ENCODE assay signal across 29 cellular contexts in genomic region chr6:22412994-22413393, GRCh38.
"Had no signal": no experiment of that assay in that cellular context is flagged by ENCODE, and none has a peak within 500 bp of the region (broad histone marks: within the 10 kb centered on the region; RNA-seq: fewer than 3 reads in every experiment).

No MANE protein-coding gene starts in this region.

- H3K27me3 Mint-ChIP-seq: activated naive CD8-positive, alpha-beta T cell; memory B cell; natural killer cell treated with Interleukin-12 subunit alpha and Interleukin-12 subunit beta and Interleukin-15 and Interleukin-18, amount 100 ng/mL, for 72 hours; progenitor cell of endocrine pancreas; stimulated activated naive CD8-positive, alpha-beta T cell treated with anti-CD3 and anti-CD28 coated beads, Interleukin-15, Interleukin-2, amounts not matched to agents 100 ng/mL and 50 ng/mL, for 24 hours; T-helper 17 cell had no signal

- DNase-seq: activated CD4-positive, alpha-beta T cell treated with anti-CD3 and anti-CD28 coated beads for 4 hours; activated CD4-positive, alpha-beta T cell treated with anti-CD3 and anti-CD28 coated beads, Interleukin-2, amount 50 U/mL, for 4 hours; activated naive CD4-positive, alpha-beta T cell; activated T-cell treated with anti-CD3 and anti-CD28 coated beads for 4 hours; activated T-cell treated with anti-CD3 and anti-CD28 coated beads, Interleukin-2, amount 50 U/mL, for 72 hours; anterior cingulate cortex; dermis blood vessel endothelial cell; effector CD4-positive, alpha-beta T cell; esophagus squamous epithelium; immature natural killer cell; kidney; ovary; stimulated activated CD4-positive, alpha-beta T cell treated with anti-CD3 and anti-CD28 coated beads, Interleukin-4, amount 100 ng/mL, for 24 hours; SW 1271; T-helper 17 cell; T1000; trophoblast cell had no signal

- H3K4me3 Mint-ChIP-seq: activated naive CD8-positive, alpha-beta T cell; activated T-cell treated with anti-CD3 and anti-CD28 coated beads, Interleukin-2, amount 50 U/mL, for 72 hours; immature natural killer cell; memory B cell; natural killer cell treated with Interleukin-12 subunit alpha and Interleukin-12 subunit beta and Interleukin-15 and Interleukin-18, amount 100 ng/mL, for 72 hours; stimulated activated effector memory CD8-positive, alpha-beta T cell treated with anti-CD3 and anti-CD28 coated beads, Interleukin-12 subunit alpha, Interleukin-12 subunit beta, amount 100 ng/mL, for 72 hours; stimulated activated naive CD8-positive, alpha-beta T cell treated with anti-CD3 and anti-CD28 coated beads, Interleukin-15, Interleukin-2, amounts not matched to agents 100 ng/mL and 50 ng/mL, for 24 hours; T-helper 17 cell had no signal

- H3K27ac Mint-ChIP-seq: activated naive CD8-positive, alpha-beta T cell; activated T-cell treated with anti-CD3 and anti-CD28 coated beads, Interleukin-2, amount 50 U/mL, for 72 hours; immature natural killer cell; memory B cell; natural killer cell treated with Interleukin-12 subunit alpha and Interleukin-12 subunit beta and Interleukin-15 and Interleukin-18, amount 100 ng/mL, for 72 hours; progenitor cell of endocrine pancreas; stimulated activated effector memory CD8-positive, alpha-beta T cell treated with anti-CD3 and anti-CD28 coated beads, Interleukin-12 subunit alpha, Interleukin-12 subunit beta, amount 100 ng/mL, for 72 hours; stimulated activated naive CD8-positive, alpha-beta T cell treated with anti-CD3 and anti-CD28 coated beads, Interleukin-15, Interleukin-2, amounts not matched to agents 100 ng/mL and 50 ng/mL, for 24 hours; T-helper 17 cell had no signal

- H3K36me3 Mint-ChIP-seq: activated naive CD8-positive, alpha-beta T cell; immature natural killer cell; memory B cell; natural killer cell treated with Interleukin-12 subunit alpha and Interleukin-12 subunit beta and Interleukin-15 and Interleukin-18, amount 100 ng/mL, for 72 hours; stimulated activated effector memory CD8-positive, alpha-beta T cell treated with anti-CD3 and anti-CD28 coated beads, Interleukin-12 subunit alpha, Interleukin-12 subunit beta, amount 100 ng/mL, for 72 hours had no signal

- H3K9me3 Mint-ChIP-seq: stimulated activated naive CD8-positive, alpha-beta T cell treated with anti-CD3 and anti-CD28 coated beads, Interleukin-15, Interleukin-2, amounts not matched to agents 100 ng/mL and 50 ng/mL, for 24 hours had no signal

- H3K27ac ChIP-seq: epithelial cell of prostate, neutrophil, ovary, thoracic aorta had no signal

- H3K36me3 ChIP-seq: esophagus squamous epithelium, neutrophil, ovary, thoracic aorta had no signal

- H3K9me3 ChIP-seq: neutrophil, ovary, thoracic aorta had no signal

- H3K4me1 Mint-ChIP-seq: immature natural killer cell; memory B cell; stimulated activated effector memory CD8-positive, alpha-beta T cell treated with anti-CD3 and anti-CD28 coated beads, Interleukin-12 subunit alpha, Interleukin-12 subunit beta, amount 100 ng/mL, for 72 hours; T-helper 17 cell had no signal

- FAIRE-seq: colon, kidney had no signal

- ATAC-seq: activated T-cell treated with anti-CD3 and anti-CD28 coated beads, Interleukin-2, amount 50 U/mL, for 72 hours; natural killer cell treated with Interleukin-12 subunit alpha and Interleukin-12 subunit beta and Interleukin-15 and Interleukin-18, amount 100 ng/mL, for 72 hours; sciatic nerve; stimulated activated effector memory CD8-positive, alpha-beta T cell treated with anti-CD3 and anti-CD28 coated beads, Interleukin-12 subunit alpha, Interleukin-12 subunit beta, amount 100 ng/mL, for 72 hours; T-helper 17 cell had no signal

- H3K27me3 ChIP-seq: esophagus squamous epithelium, neutrophil, ovary had no signal

- H3K4me3 ChIP-seq: esophagus squamous epithelium, ovary, skin epidermis, thoracic aorta had no signal
